ENCODE assay signal across 12 cellular contexts in the genomic region with DNA sequence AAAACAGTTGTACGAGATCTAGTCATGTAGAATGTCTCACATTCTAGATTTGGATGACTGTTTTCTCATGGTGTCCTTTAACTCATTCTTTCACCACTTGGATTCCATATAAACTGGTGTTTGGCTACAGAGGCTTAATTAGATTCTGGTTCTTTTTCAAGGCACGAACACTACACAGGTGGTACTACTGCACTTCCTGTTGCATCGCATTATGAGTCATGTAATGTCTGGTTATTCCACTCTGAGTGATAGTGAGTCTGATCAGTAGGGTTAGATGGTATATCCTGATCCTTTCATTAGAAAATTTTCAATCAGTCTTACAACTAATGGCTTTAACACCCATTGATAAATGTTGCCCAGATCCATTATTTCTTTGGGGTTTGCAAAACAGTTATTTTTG. TPM values are rescaled to one million over a fixed set of nuclear protein-coding genes. Genes with fewer than 3 reads are reported as not detected.
DNase-seq lines count a peak whose midpoint lies in the region; ATAC-seq and TF ChIP-seq lines count a peak whose summit lies in the region.
"Had no signal": no experiment of that assay in that cellular context is flagged by ENCODE, and none has a peak within 500 bp of the region (broad histone marks: within the 10 kb centered on the region; RNA-seq: fewer than 3 reads in every experiment).

No MANE protein-coding gene starts in this region.

- peak overlapping the region; percentile 81 for H2AFZ ChIP-seq in HCT116 (ENCODE audit: low read depth, low read length, poor library complexity, severe bottlenecking)
- peak overlapping the region; percentile 58; the same call in 1 of the 2 replicates for H2AFZ ChIP-seq in Karpas-422 (ENCODE audit: low read length)

- RAD21 ChIA-PET in HCT116 (lab: Charles Lee; ENCODE audit: low non-redundant PET in 1 of 2, low total read pairs in 2 of 2, uncharacterized antibody in 2 of 2, unreplicated experiment in 2 of 2) = no interaction called here

- intact Hi-C loops in activated CD4-positive, alpha-beta T cell treated with anti-CD3 and anti-CD28 coated beads for 36 hours (cut with DNase I, micrococcal nuclease) = no loop called here
- intact Hi-C loops in HCT116 (cut with micrococcal nuclease) = no loop called here

- TF ChIP-seq RAD21 in HCT116 (IDR thresholded peaks at IDR 0.05; ENCODE audit: low read depth) = no peak

- POLR2A ChIA-PET in activated CD4-positive, alpha-beta T cell treated with anti-CD3 and anti-CD28 coated beads for 36 hours (lab: Charles Lee) = no interaction called here
- POLR2A ChIA-PET in HCT116 (lab: Charles Lee) = no interaction called here

- BruUV-seq in HCT116 (replicated peaks; lab: Mats Ljungman, UMichigan) = no TSS peak

- H3K36me3 ChIP-seq in HCT116 (ENCODE audit: control insufficient read depth in 1 of 2, insufficient read depth in 2 of 2, low read length in 2 of 2) = no peaks in the 10 kb centered on the region
- H3K36me3 ChIP-seq in Karpas-422 (ENCODE audit: insufficient read depth, low read length) = no peaks in the 10 kb centered on the region
- H3K36me3 ChIP-seq: cardiac muscle cell had no signal

- TF ChIP-seq CTCF in HCT116 (IDR thresholded peaks at IDR 0.05 in 2 of 3, conservative IDR thresholded peaks at IDR 0.05 in 1 of 3; ENCODE audit: borderline replicate concordance in 1 of 3, insufficient read depth in 1 of 3, low read depth in 2 of 3, low read length in 2 of 3) = no peak

- H3K9ac ChIP-seq in HCT116 (ENCODE audit: low read length) (no peak overlapping the region), Karpas-422 (ENCODE audit: low read length) (no peak overlapping the region)

- peak overlapping the region; percentile 44 for H3K27ac Mint-ChIP-seq in activated CD4-positive, alpha-beta T cell treated with anti-CD3 and anti-CD28 coated beads for 36 hours
- H3K27ac Mint-ChIP-seq: HFFc6 had no signal

- peak; percentile 92 for ATAC-seq in activated CD4-positive, alpha-beta T cell treated with anti-CD3 and anti-CD28 coated beads for 36 hours
- ATAC-seq in HCT116 (peak; percentile 70), HG02571 (IDR thresholded peaks at IDR 0.05; ENCODE audit: unreplicated experiment) (no peak)

- H3K27me3 ChIP-seq in HCT116 (ENCODE audit: insufficient read depth, low read length) = no peaks in the 10 kb centered on the region
- H3K27me3 ChIP-seq in Karpas-422 (ENCODE audit: low read length) = no peaks in the 10 kb centered on the region; the same call in 1 of the 2 replicates
- H3K27me3 ChIP-seq: cardiac muscle cell had no signal

- H3K9me3 ChIP-seq in HCT116 (ENCODE audit: control insufficient read depth in 1 of 2, insufficient read depth in 1 of 2, low read depth in 1 of 2, low read length in 2 of 2) (no peaks in the 10 kb centered on the region), Karpas-422 (ENCODE audit: low read length) (no peaks in the 10 kb centered on the region)

- H3K4me3 Mint-ChIP-seq in activated CD4-positive, alpha-beta T cell treated with anti-CD3 and anti-CD28 coated beads for 36 hours = no peak overlapping the region
- H3K4me3 Mint-ChIP-seq: HFFc6 had no signal

- peaks cover 0 to 7% of the 10 kb centered on the region in 2 experiments; a peak in 2 of 4 replicates for H3K4me1 ChIP-seq in HCT116 (ENCODE audit: control insufficient read depth in 1 of 2, insufficient read depth in 2 of 2, low read length in 2 of 2)
- H3K4me1 ChIP-seq in Karpas-422 (ENCODE audit: low read length) = peaks cover 3% of the 10 kb centered on the region; the same call in 1 of the 2 replicates

- H3K9me3 Mint-ChIP-seq in activated CD4-positive, alpha-beta T cell treated with anti-CD3 and anti-CD28 coated beads for 36 hours (ENCODE audit: low read depth) = peaks cover 4% of the 10 kb centered on the region
- H3K9me3 Mint-ChIP-seq: HFFc6 had no signal

- no peak for DNase-seq in activated CD4-positive, alpha-beta T cell treated with anti-CD3 and anti-CD28 coated beads for 36 hours
- DNase-seq in activated CD4-positive, alpha-beta T cell treated with anti-CD3 and anti-CD28 coated beads for 4 hours = no peak
- DNase-seq in HCT116 (ENCODE audit: low read depth, low spot score) = no peak
- DNase-seq in Karpas-422 = no peak
- DNase-seq in renal cortical epithelial cell (ENCODE audit: low read depth) = peak; percentile 41
- no peak for DNase-seq in NK-92 treated with Interleukin-12 subunit alpha and Interleukin-12 subunit beta, amount 100 ng/mL, for 24 hours (lab: John Stamatoyannopoulos, UW)
- no peak for DNase-seq in mucosa of gallbladder (ENCODE audit: low spot score)
- DNase-seq: activated CD8-positive, alpha-beta memory T cell treated with anti-CD3 and anti-CD28 coated beads, Interleukin-2, amount 50 U/mL, for 4 hours; HFFc6; NCI-H510A had no signal

- H3K27me3 Mint-ChIP-seq in activated CD4-positive, alpha-beta T cell treated with anti-CD3 and anti-CD28 coated beads for 36 hours = peaks cover 7% of the 10 kb centered on the region

- no peaks in the 10 kb centered on the region for H3K36me3 Mint-ChIP-seq in activated CD4-positive, alpha-beta T cell treated with anti-CD3 and anti-CD28 coated beads for 36 hours (ENCODE audit: low read depth)

- H3K4me3 ChIP-seq in HCT116 (replicated peaks in 1 of 2; ENCODE audit: low read depth in 1 of 2, low read length in 2 of 2) (no peak overlapping the region), Karpas-422 (ENCODE audit: low read length) (no peak overlapping the region)
- H3K4me3 ChIP-seq: cardiac muscle cell had no signal

- no peak for TF ChIP-seq POLR2A in HCT116 (IDR thresholded peaks at IDR 0.05; ENCODE audit: borderline replicate concordance, extremely low read depth, insufficient read depth, insufficient read length)

- CTCF ChIA-PET in activated CD4-positive, alpha-beta T cell treated with anti-CD3 and anti-CD28 coated beads for 36 hours (lab: Charles Lee) = no interaction called here
- CTCF ChIA-PET in HCT116 (lab: Charles Lee) = no interaction called here

- H3K79me2 ChIP-seq in HCT116 (ENCODE audit: insufficient read depth, low read length) (no peaks in the 10 kb centered on the region), Karpas-422 (ENCODE audit: low read length) (no peaks in the 10 kb centered on the region)

- H4K20me1 ChIP-seq in HCT116 (ENCODE audit: insufficient read depth) (no peaks in the 10 kb centered on the region), Karpas-422 (ENCODE audit: insufficient read depth, low read depth, low read length) (no peaks in the 10 kb centered on the region)

- H3K4me1 Mint-ChIP-seq in activated CD4-positive, alpha-beta T cell treated with anti-CD3 and anti-CD28 coated beads for 36 hours = peaks cover 8% of the 10 kb centered on the region

- H3K4me2 ChIP-seq in HCT116 (ENCODE audit: low read length) = peak overlapping the region; percentile 30
- peak overlapping the region; percentile 7 for H3K4me2 ChIP-seq in Karpas-422 (ENCODE audit: low read depth, low read length, poor library complexity, severe bottlenecking)

- H3K27ac ChIP-seq in HCT116 (ENCODE audit: low read depth, low read length) (no peak overlapping the region), Karpas-422 (ENCODE audit: low read length) (no peak overlapping the region)
- H3K27ac ChIP-seq: cardiac muscle cell had no signal

- H3K9me2 ChIP-seq in HCT116 (ENCODE audit: insufficient read depth) = no peaks in the 10 kb centered on the region
- no peaks in the 10 kb centered on the region for H3K9me2 ChIP-seq in Karpas-422 (replicated peaks; ENCODE audit: insufficient read depth, low read length)

TF ChIP-seq in HCT116, 20 proteins besides CTCF, POLR2A, EP300 and RAD21:
- peak; percentile 65 for TF ChIP-seq FOSL1 (IDR thresholded peaks at IDR 0.05; ENCODE audit: low read depth)
- TF ChIP-seq JUND (IDR thresholded peaks at IDR 0.05) = 0 out of 2 replicates have a peak, but pooled peaks have one; percentile 35
- TF ChIP-seq ELF1 (IDR thresholded peaks at IDR 0.05; ENCODE audit: borderline replicate concordance, low read depth) = peak; percentile 21; the same call in 1 of the 2 replicates
- TF ChIP-seq, protein P1, sequence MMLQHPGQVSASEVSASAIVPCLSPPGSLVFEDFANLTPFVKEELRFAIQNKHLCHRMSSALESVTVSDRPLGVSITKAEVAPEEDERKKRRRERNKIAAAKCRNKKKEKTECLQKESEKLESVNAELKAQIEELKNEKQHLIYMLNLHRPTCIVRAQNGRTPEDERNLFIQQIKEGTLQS (IDR thresholded peaks at IDR 0.05) = no peak
- peak; percentile 43 for TF ChIP-seq SP1 (IDR thresholded peaks at IDR 0.05; ENCODE audit: low read depth)

RNA-seq across cellular contexts. Expression of a gene that starts 11.2 kb away (rescaled TPM):
- total RNA-seq in activated CD4-positive, alpha-beta T cell treated with anti-CD3 and anti-CD28 coated beads for 36 hours = 10 to 100 TPM; 25.3 to 25.4 TPM
- 32.6 TPM for total RNA-seq in HCT116 (2021; ENCODE audit: unreplicated experiment)
- 9.8 and 10.6 TPM in 2 replicates for polyA plus RNA-seq in HCT116 (2012)
- total RNA-seq in Karpas-422 (2014; rRNA removed; shearing (Covaris generic); ENCODE audit: low replicate concordance) = 60.9 and 92.9 TPM in 2 replicates
- total RNA-seq in renal cortical epithelial cell = 30.9 and 83.9 TPM in 2 replicates
- total RNA-seq in mucosa of gallbladder = 133 TPM

RNA-seq across cellular contexts. Expression of a gene that starts 49.0 kb away (rescaled TPM):
- total RNA-seq in activated CD4-positive, alpha-beta T cell treated with anti-CD3 and anti-CD28 coated beads for 36 hours = 10 to 100 TPM; 16.7 to 16.9 TPM
- total RNA-seq in HCT116 (2021; ENCODE audit: unreplicated experiment) (13.1 TPM), renal cortical epithelial cell (14.1 and 28.6 TPM in 2 replicates), mucosa of gallbladder (11.7 TPM)
- 3.4 and 6.3 TPM in 2 replicates for polyA plus RNA-seq in HCT116 (2012)
- 21.1 and 25.5 TPM in 2 replicates for total RNA-seq in Karpas-422 (2014; rRNA removed; shearing (Covaris generic); ENCODE audit: low replicate concordance)
